In the genomic region with DNA sequence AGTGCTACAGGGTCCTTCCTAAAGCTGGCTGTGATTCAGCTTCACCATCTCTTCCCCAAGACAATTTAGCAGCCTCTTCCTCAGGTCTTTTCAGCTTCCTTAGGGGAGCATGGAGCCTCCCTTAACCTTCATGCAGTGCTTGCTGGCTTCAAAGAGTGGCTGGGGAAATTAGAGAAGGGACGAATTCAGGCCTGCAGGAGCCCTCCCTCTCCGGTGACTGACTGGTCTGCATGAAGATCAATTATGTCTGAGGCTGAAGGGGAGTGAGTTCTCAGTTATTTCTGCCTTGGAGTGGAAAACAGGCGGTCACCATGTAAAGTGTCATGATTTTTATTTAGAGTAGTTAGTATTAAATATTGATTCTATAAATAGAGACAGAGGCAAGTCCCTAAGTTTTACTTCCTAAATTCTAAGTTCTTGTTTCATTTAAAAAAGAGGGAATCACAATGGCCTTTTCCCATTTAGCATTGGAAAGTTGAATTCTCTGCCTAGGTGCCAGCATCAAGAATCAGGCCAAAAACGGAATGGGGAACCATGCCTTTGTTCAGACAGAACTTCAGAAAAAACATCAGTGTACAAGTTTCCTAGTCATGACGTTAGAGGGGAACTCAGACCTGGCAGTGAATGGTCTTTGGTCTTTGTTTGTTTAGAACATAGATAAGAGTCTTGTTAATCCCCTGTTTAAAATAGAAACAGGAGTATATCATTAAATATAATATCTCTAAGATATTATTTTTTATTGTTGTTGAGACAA, we compare ENCODE assay signal across 18 cellular contexts. TPM values are rescaled to one million over a fixed set of nuclear protein-coding genes. Genes with fewer than 3 reads are reported as not detected.
DNase-seq lines count a peak whose midpoint lies in the region; ATAC-seq and TF ChIP-seq lines count a peak whose summit lies in the region.
"Had no signal": no experiment of that assay in that cellular context is flagged by ENCODE, and none has a peak within 500 bp of the region (broad histone marks: within the 10 kb centered on the region; RNA-seq: fewer than 3 reads in every experiment).

No MANE protein-coding gene starts in this region.

- peak overlapping the region; percentile 81 for H3K27ac ChIP-seq in DOHH2 (ENCODE audit: low read depth, low read length)
- H3K27ac ChIP-seq: C4-2B, KMS-11, thyroid gland had no signal

- no peaks in the 10 kb centered on the region for H3K9me3 Mint-ChIP-seq in activated T-helper 1 cell treated with anti-CD3 and anti-CD28 coated beads, Interleukin-12 subunit alpha, Interleukin-12 subunit beta, Interleukin-2, Interleukin-4 antibody, amounts not matched to agents 30 ng/mL and 10 ng/mL and 1 ng/mL, durations not matched to agents 14 hours and 24 hours and 36 hours
- no peaks in the 10 kb centered on the region for H3K9me3 Mint-ChIP-seq in neural crest cell
- H3K9me3 Mint-ChIP-seq: activated naive CD8-positive, alpha-beta T cell treated with anti-CD3 and anti-CD28 coated beads, Interleukin-2, amount 10 ng/mL, durations not matched to agents 7 days and 5 days; immature natural killer cell had no signal

- H3K9me3 ChIP-seq in DOHH2 (ENCODE audit: control insufficient read depth, insufficient read depth, low read length): no peaks in the 10 kb centered on the region
- H3K9me3 ChIP-seq: thyroid gland had no signal

- no peak overlapping the region for H3K4me3 Mint-ChIP-seq in activated T-helper 1 cell treated with anti-CD3 and anti-CD28 coated beads, Interleukin-12 subunit alpha, Interleukin-12 subunit beta, Interleukin-2, Interleukin-4 antibody, amounts not matched to agents 30 ng/mL and 10 ng/mL and 1 ng/mL, durations not matched to agents 14 hours and 24 hours and 36 hours
- peak overlapping the region; percentile 41 for H3K4me3 Mint-ChIP-seq in neural crest cell
- H3K4me3 Mint-ChIP-seq: activated naive CD8-positive, alpha-beta T cell treated with anti-CD3 and anti-CD28 coated beads, Interleukin-2, amount 10 ng/mL, durations not matched to agents 7 days and 5 days; immature natural killer cell had no signal

- H3K36me3 Mint-ChIP-seq in activated T-helper 1 cell treated with anti-CD3 and anti-CD28 coated beads, Interleukin-12 subunit alpha, Interleukin-12 subunit beta, Interleukin-2, Interleukin-4 antibody, amounts not matched to agents 30 ng/mL and 10 ng/mL and 1 ng/mL, durations not matched to agents 14 hours and 24 hours and 36 hours (ENCODE audit: low read depth): peaks cover 23% of the 10 kb centered on the region
- H3K36me3 Mint-ChIP-seq in neural crest cell (ENCODE audit: low read depth): no peaks in the 10 kb centered on the region

- H3K4me1 Mint-ChIP-seq in activated T-helper 1 cell treated with anti-CD3 and anti-CD28 coated beads, Interleukin-12 subunit alpha, Interleukin-12 subunit beta, Interleukin-2, Interleukin-4 antibody, amounts not matched to agents 30 ng/mL and 10 ng/mL and 1 ng/mL, durations not matched to agents 14 hours and 24 hours and 36 hours (ENCODE audit: low read depth): peaks cover 20% of the 10 kb centered on the region
- peaks cover 18% of the 10 kb centered on the region for H3K4me1 Mint-ChIP-seq in neural crest cell

- no peak for TF ChIP-seq CTCF in DOHH2 (IDR thresholded peaks at IDR 0.05; ENCODE audit: low read depth, low read length, poor library complexity, severe bottlenecking)
- no peak for TF ChIP-seq CTCF in neural crest cell (conservative IDR thresholded peaks at IDR 0.05)

- intact Hi-C loops in activated T-helper 1 cell treated with anti-CD3 and anti-CD28 coated beads, Interleukin-12 subunit alpha, Interleukin-12 subunit beta, Interleukin-2, Interleukin-4 antibody, amounts not matched to agents 30 ng/mL and 10 ng/mL and 1 ng/mL, durations not matched to agents 14 hours and 24 hours and 36 hours (cut with micrococcal nuclease): no loop called here

- peaks cover 79% of the 10 kb centered on the region for H3K36me3 ChIP-seq in DOHH2 (ENCODE audit: control insufficient read depth, low read length)

- H3K27ac Mint-ChIP-seq in activated T-helper 1 cell treated with anti-CD3 and anti-CD28 coated beads, Interleukin-12 subunit alpha, Interleukin-12 subunit beta, Interleukin-2, Interleukin-4 antibody, amounts not matched to agents 30 ng/mL and 10 ng/mL and 1 ng/mL, durations not matched to agents 14 hours and 24 hours and 36 hours: peak overlapping the region; percentile 40
- H3K27ac Mint-ChIP-seq in neural crest cell (ENCODE audit: unreplicated experiment): no peak overlapping the region
- H3K27ac Mint-ChIP-seq: activated naive CD8-positive, alpha-beta T cell treated with anti-CD3 and anti-CD28 coated beads, Interleukin-2, amount 10 ng/mL, durations not matched to agents 7 days and 5 days had no signal

- H4K20me1 ChIP-seq in DOHH2 (ENCODE audit: control insufficient read depth, insufficient read depth, low read depth, low read length): peaks cover 7% of the 10 kb centered on the region; the same call in 1 of the 2 replicates

- peak overlapping the region; percentile 50 for H3K4me3 ChIP-seq in DOHH2 (ENCODE audit: low read length)
- H3K4me3 ChIP-seq: thyroid gland had no signal

- no peaks in the 10 kb centered on the region for H3K9me2 ChIP-seq in DOHH2 (replicated peaks; ENCODE audit: control insufficient read depth, low read length)

- H3K79me2 ChIP-seq in DOHH2 (ENCODE audit: control insufficient read depth, low read length): peaks cover 72% of the 10 kb centered on the region

- peak overlapping the region; percentile 76 for H3K4me2 ChIP-seq in DOHH2 (ENCODE audit: low read length)
- H3K4me2 ChIP-seq: KMS-11 had no signal

- no peak for DNase-seq in activated T-helper 1 cell treated with anti-CD3 and anti-CD28 coated beads, Interleukin-12 subunit alpha, Interleukin-12 subunit beta, Interleukin-2, Interleukin-4 antibody, amounts not matched to agents 30 ng/mL and 10 ng/mL and 1 ng/mL, durations not matched to agents 14 hours and 24 hours and 36 hours (ENCODE audit: low spot score)
- DNase-seq in neural crest cell (ENCODE audit: low read depth, low spot score) (no peak), dedifferentiated amniotic fluid mesenchymal stem cell (ENCODE audit: extremely low spot score) (no peak)
- DNase-seq: activated CD8-positive, alpha-beta memory T cell treated with anti-CD3 and anti-CD28 coated beads, Interleukin-2, amount 50 U/mL, for 4 hours; activated naive CD8-positive, alpha-beta T cell treated with anti-CD3 and anti-CD28 coated beads, Interleukin-2, amount 10 ng/mL, durations not matched to agents 7 days and 5 days; EL; foreskin melanocyte; immature natural killer cell; NCI-H1930; NCI-H526; thyroid gland had no signal

- H3K27me3 Mint-ChIP-seq in activated T-helper 1 cell treated with anti-CD3 and anti-CD28 coated beads, Interleukin-12 subunit alpha, Interleukin-12 subunit beta, Interleukin-2, Interleukin-4 antibody, amounts not matched to agents 30 ng/mL and 10 ng/mL and 1 ng/mL, durations not matched to agents 14 hours and 24 hours and 36 hours (ENCODE audit: insufficient read depth): no peaks in the 10 kb centered on the region
- peaks cover 4% of the 10 kb centered on the region for H3K27me3 Mint-ChIP-seq in neural crest cell (ENCODE audit: low read depth)
- H3K27me3 Mint-ChIP-seq: activated naive CD8-positive, alpha-beta T cell treated with anti-CD3 and anti-CD28 coated beads, Interleukin-2, amount 10 ng/mL, durations not matched to agents 7 days and 5 days; progenitor cell of endocrine pancreas had no signal

- peaks cover 73% of the 10 kb centered on the region for H3K4me1 ChIP-seq in DOHH2 (ENCODE audit: control insufficient read depth, low read length)

- peak; percentile 22 for ATAC-seq in HG02885 (IDR thresholded peaks at IDR 0.05; ENCODE audit: poor library complexity, unreplicated experiment)
- no peak for ATAC-seq in HG02610 (IDR thresholded peaks at IDR 0.05; ENCODE audit: unreplicated experiment)
- no peak for ATAC-seq in HG03280 (IDR thresholded peaks at IDR 0.05; ENCODE audit: unreplicated experiment)

- H3K27me3 ChIP-seq in DOHH2 (ENCODE audit: control insufficient read depth, low read length): no peaks in the 10 kb centered on the region
- H3K27me3 ChIP-seq: thyroid gland had no signal

- H3F3A ChIP-seq in DOHH2 (ENCODE audit: control insufficient read depth, insufficient read depth): peaks cover 11% of the 10 kb centered on the region

RNA-seq across cellular contexts. Expression of gene GABARAPL2, which starts 4.3 kb away (rescaled TPM):
- 62.7 and 69.5 TPM in 2 replicates for total RNA-seq in activated T-helper 1 cell treated with anti-CD3 and anti-CD28 coated beads, Interleukin-12 subunit alpha, Interleukin-12 subunit beta, Interleukin-2, Interleukin-4 antibody, amounts not matched to agents 30 ng/mL and 10 ng/mL and 1 ng/mL, durations not matched to agents 14 hours and 24 hours and 36 hours
- total RNA-seq in neural crest cell: 83.0 and 87.0 TPM in 2 replicates

RNA-seq across cellular contexts. Expression of gene TMEM231, which starts 14.5 kb away (rescaled TPM):
- total RNA-seq in activated T-helper 1 cell treated with anti-CD3 and anti-CD28 coated beads, Interleukin-12 subunit alpha, Interleukin-12 subunit beta, Interleukin-2, Interleukin-4 antibody, amounts not matched to agents 30 ng/mL and 10 ng/mL and 1 ng/mL, durations not matched to agents 14 hours and 24 hours and 36 hours: 4.5 and 4.7 TPM in 2 replicates
- total RNA-seq in neural crest cell: 25.8 and 27.5 TPM in 2 replicates

RNA-seq across cellular contexts. Expression of gene CHST5, which starts 34.6 kb away (rescaled TPM):
- not detected in 2 replicates for total RNA-seq in activated T-helper 1 cell treated with anti-CD3 and anti-CD28 coated beads, Interleukin-12 subunit alpha, Interleukin-12 subunit beta, Interleukin-2, Interleukin-4 antibody, amounts not matched to agents 30 ng/mL and 10 ng/mL and 1 ng/mL, durations not matched to agents 14 hours and 24 hours and 36 hours
- total RNA-seq in neural crest cell: 1.3 and 1.5 TPM in 2 replicates
- total RNA-seq: activated naive CD8-positive, alpha-beta T cell treated with anti-CD3 and anti-CD28 coated beads, Interleukin-2, amount 10 ng/mL, durations not matched to agents 7 days and 5 days had no signal

RNA-seq across cellular contexts. Expression of gene ADAT1, which starts 52.6 kb away (rescaled TPM):
- total RNA-seq in activated T-helper 1 cell treated with anti-CD3 and anti-CD28 coated beads, Interleukin-12 subunit alpha, Interleukin-12 subunit beta, Interleukin-2, Interleukin-4 antibody, amounts not matched to agents 30 ng/mL and 10 ng/mL and 1 ng/mL, durations not matched to agents 14 hours and 24 hours and 36 hours: 59.0 and 60.9 TPM in 2 replicates
- total RNA-seq in neural crest cell: 78.7 and 82.6 TPM in 2 replicates
